In genomic region chr11:125637840-125638239, GRCh38 we compare ENCODE assay signal across 26 cellular contexts. TPM values are rescaled to one million over a fixed set of nuclear protein-coding genes. Genes with fewer than 3 reads are reported as not detected.
"Had no signal": no experiment of that assay in that cellular context is flagged by ENCODE, and none has a peak within 500 bp of the region (broad histone marks: within the 10 kb centered on the region; RNA-seq: fewer than 3 reads in every experiment).

No MANE protein-coding gene starts in this region.

- H3K36me3 ChIP-seq: uterus had no signal

- H3K27me3 ChIP-seq: esophagus muscularis mucosa, tibial artery, uterus had no signal

- H3K27ac ChIP-seq: coronary artery, esophagus muscularis mucosa, skin epidermis, tibial artery, uterus, VCaP had no signal

- H3K9me3 Mint-ChIP-seq: activated CD4-positive, alpha-beta memory T cell treated with anti-CD3 and anti-CD28 coated beads, Interleukin-2, amount 10 ng/mL, durations not matched to agents 7 days and 5 days; activated naive CD8-positive, alpha-beta T cell treated with anti-CD3 and anti-CD28 coated beads for 36 hours; brain; central memory CD8-positive, alpha-beta T cell; memory B cell; natural killer cell had no signal

- H3K4me1 ChIP-seq: esophagus muscularis mucosa, tibial artery, uterus had no signal

- H3K4me1 Mint-ChIP-seq: activated naive CD8-positive, alpha-beta T cell treated with anti-CD3 and anti-CD28 coated beads for 36 hours; brain; central memory CD8-positive, alpha-beta T cell; memory B cell; natural killer cell had no signal

- DNase-seq: activated CD4-positive, alpha-beta memory T cell treated with anti-CD3 and anti-CD28 coated beads, Interleukin-2, amount 10 ng/mL, durations not matched to agents 7 days and 5 days; activated CD4-positive, alpha-beta T cell treated with anti-CD3 and anti-CD28 coated beads for 1 hour; activated CD8-positive, alpha-beta memory T cell treated with anti-CD3 and anti-CD28 coated beads, Interleukin-2, amount 50 U/mL, for 48 hours; activated gamma-delta T cell treated with Interleukin-2 at 50 U/mL for 16 hours; activated naive CD8-positive, alpha-beta T cell treated with anti-CD3 and anti-CD28 coated beads for 36 hours; amygdala; hippocampal formation; left ventricle myocardium superior; natural killer cell; posterior cingulate gyrus; retina; stimulated activated CD4-positive, alpha-beta T cell treated with anti-CD3 and anti-CD28 coated beads, Interleukin-4, amount 100 ng/mL, for 24 hours; stimulated activated naive CD4-positive, alpha-beta T cell; T1000; tibial artery; uterus had no signal

- H3K36me3 Mint-ChIP-seq: natural killer cell had no signal

- H3K27me3 Mint-ChIP-seq: activated CD4-positive, alpha-beta memory T cell treated with anti-CD3 and anti-CD28 coated beads, Interleukin-2, amount 10 ng/mL, durations not matched to agents 7 days and 5 days; activated naive CD8-positive, alpha-beta T cell treated with anti-CD3 and anti-CD28 coated beads for 36 hours; brain; central memory CD8-positive, alpha-beta T cell; memory B cell had no signal

- H3K4me3 ChIP-seq: coronary artery, esophagus muscularis mucosa, skin epidermis, tibial artery, uterus had no signal

- H3K27ac Mint-ChIP-seq: activated CD4-positive, alpha-beta memory T cell treated with anti-CD3 and anti-CD28 coated beads, Interleukin-2, amount 10 ng/mL, durations not matched to agents 7 days and 5 days; activated naive CD8-positive, alpha-beta T cell treated with anti-CD3 and anti-CD28 coated beads for 36 hours; brain; memory B cell; natural killer cell had no signal

- ATAC-seq: left ventricle myocardium superior, natural killer cell had no signal

- H3K9me3 ChIP-seq: esophagus muscularis mucosa, tibial artery, uterus had no signal

- H3K4me3 Mint-ChIP-seq: activated CD4-positive, alpha-beta memory T cell treated with anti-CD3 and anti-CD28 coated beads, Interleukin-2, amount 10 ng/mL, durations not matched to agents 7 days and 5 days; activated naive CD8-positive, alpha-beta T cell treated with anti-CD3 and anti-CD28 coated beads for 36 hours; brain; central memory CD8-positive, alpha-beta T cell; memory B cell; natural killer cell had no signal

RNA-seq across cellular contexts. Expression of gene ACRV1, which starts 42.8 kb away (rescaled TPM):
- total RNA-seq: activated CD4-positive, alpha-beta memory T cell treated with anti-CD3 and anti-CD28 coated beads, Interleukin-2, amount 10 ng/mL, durations not matched to agents 7 days and 5 days; activated naive CD8-positive, alpha-beta T cell treated with anti-CD3 and anti-CD28 coated beads for 36 hours; esophagus muscularis mucosa; glomerular endothelial cell; left ventricle myocardium superior; natural killer cell; subcutaneous adipose tissue; uterus had no signal
- polyA plus RNA-seq: keratinocyte had no signal
